In genomic region chr1:95002657-95003432, GRCh38 we compare ENCODE assay signal across 9 cellular contexts.
DNase-seq lines count a peak whose midpoint lies in the region; ATAC-seq and TF ChIP-seq lines count a peak whose summit lies in the region.
"Had no signal": no experiment of that assay in that cellular context is flagged by ENCODE, and none has a peak within 500 bp of the region (broad histone marks: within the 10 kb centered on the region; RNA-seq: fewer than 3 reads in every experiment).

No MANE protein-coding gene starts in this region.

- no peaks in the 10 kb centered on the region for H3K36me3 Mint-ChIP-seq in activated T-cell treated with anti-CD3 and anti-CD28 coated beads, Interleukin-2, amount 50 U/mL, for 24 hours (ENCODE audit: low read depth)

- H3K79me2 ChIP-seq in GM23248 (ENCODE audit: insufficient read depth) = no peaks in the 10 kb centered on the region

- H2AFZ ChIP-seq in GM23248 = peak overlapping the region; percentile 82

- H3K9me3 ChIP-seq in GM23248 (ENCODE audit: low read depth) (no peaks in the 10 kb centered on the region), SK-N-MC (ENCODE audit: low read depth, low read length) (no peaks in the 10 kb centered on the region), heart right ventricle (no peaks in the 10 kb centered on the region), gastrocnemius medialis (no peaks in the 10 kb centered on the region)

- intact Hi-C loops in heart right ventricle (cut with DNase I) = no loop called here
- intact Hi-C loops in gastrocnemius medialis (cut with DNase I; ENCODE audit: low total_unique reads) = no loop called here

- peak overlapping the region; percentile 31 for H3K27ac ChIP-seq in GM23248
- H3K27ac ChIP-seq in SK-N-MC = peak overlapping the region; percentile 88
- peak overlapping the region in 6 of 10 donors; percentile 3 to 74 (median 54) for H3K27ac ChIP-seq in heart right ventricle
- peak overlapping the region; percentile 50 for H3K27ac ChIP-seq in rectal smooth muscle tissue (ENCODE audit: low read depth, low read length)
- no peak overlapping the region for H3K27ac ChIP-seq in gastrocnemius medialis

- WGBS in GM23248 (ENCODE audit: low coverage in 1 of 2, low lambda C conversion rate in 2 of 2, missing lambda C conversion rate in 2 of 2), 2 experiments = 1 to 9% methylated on average over 6 of the region's 6 CpGs
- WGBS in heart right ventricle, 2 donors = 17 to 19% methylated on average over 6 of the region's 6 CpGs

- H3K4me2 ChIP-seq in GM23248 (ENCODE audit: unreplicated experiment) = peak overlapping the region; percentile 53

- H3K4me3 ChIP-seq in GM23248 (peak overlapping the region; percentile 16), SK-N-MC (peak overlapping the region; percentile 72), heart right ventricle (no peak overlapping the region), rectal smooth muscle tissue (ENCODE audit: low read length) (peak overlapping the region; percentile 14), gastrocnemius medialis (no peak overlapping the region)

- TF ChIP-seq CTCF in heart right ventricle (IDR thresholded peaks at IDR 0.05) (no peak), gastrocnemius medialis (IDR thresholded peaks at IDR 0.05 in 4 of 5, conservative IDR thresholded peaks at IDR 0.05 in 1 of 5) (no peak)

- no peaks in the 10 kb centered on the region for H3K4me1 Mint-ChIP-seq in activated T-cell treated with anti-CD3 and anti-CD28 coated beads, Interleukin-2, amount 50 U/mL, for 24 hours (ENCODE audit: low read depth)

- H3K36me3 ChIP-seq in GM23248 (ENCODE audit: low read depth) = no peaks in the 10 kb centered on the region
- no peaks in the 10 kb centered on the region for H3K36me3 ChIP-seq in SK-N-MC (ENCODE audit: insufficient read depth, low read length)
- no peaks in the 10 kb centered on the region for H3K36me3 ChIP-seq in heart right ventricle
- H3K36me3 ChIP-seq in rectal smooth muscle tissue (ENCODE audit: control insufficient read depth, insufficient read depth, low read length) = no peaks in the 10 kb centered on the region
- H3K36me3 ChIP-seq in gastrocnemius medialis = no peaks in the 10 kb centered on the region

- H3F3A ChIP-seq in GM23248 (ENCODE audit: insufficient read depth) = peaks cover 10% of the 10 kb centered on the region; the same call in 1 of the 2 replicates

- TF ChIP-seq POLR2A in gastrocnemius medialis (IDR thresholded peaks at IDR 0.05) = no peak

- H3K27me3 ChIP-seq in GM23248 (replicated peaks; ENCODE audit: insufficient read depth) (no peaks in the 10 kb centered on the region), heart right ventricle (no peaks in the 10 kb centered on the region), rectal smooth muscle tissue (ENCODE audit: control insufficient read depth, insufficient read depth, low read length) (no peaks in the 10 kb centered on the region), gastrocnemius medialis (no peaks in the 10 kb centered on the region)

- H3K4me1 ChIP-seq in GM23248 (ENCODE audit: insufficient read depth) = peaks cover 18% of the 10 kb centered on the region
- H3K4me1 ChIP-seq in heart right ventricle = peaks cover 0 to 35% (median 17%) of the 10 kb centered on the region in 9 donors
- H3K4me1 ChIP-seq in rectal smooth muscle tissue (ENCODE audit: control insufficient read depth, insufficient read depth, low read length) = peaks cover 11% of the 10 kb centered on the region
- peaks cover 0 to 3% of the 10 kb centered on the region in 2 donors for H3K4me1 ChIP-seq in gastrocnemius medialis

- ATAC-seq in heart right ventricle (peak in 7 of 8 donors; percentile 40 to 76 (median 66)), gastrocnemius medialis (no peak)

- no peaks in the 10 kb centered on the region for H3K27me3 Mint-ChIP-seq in activated T-cell treated with anti-CD3 and anti-CD28 coated beads, Interleukin-2, amount 50 U/mL, for 24 hours

- no peaks in the 10 kb centered on the region for H4K20me1 ChIP-seq in GM23248 (ENCODE audit: insufficient read depth)

- H3K9me3 Mint-ChIP-seq in activated T-cell treated with anti-CD3 and anti-CD28 coated beads, Interleukin-2, amount 50 U/mL, for 24 hours = no peaks in the 10 kb centered on the region

- in situ Hi-C loops in GM23248 (cut with MboI) = no loop called here
- in situ Hi-C loops in gastrocnemius medialis (cut with MboI; ENCODE audit: low sequenced_read_pairs in 4 of 4) = no loop called here

- peak overlapping the region; percentile 41 for H3K9ac ChIP-seq in GM23248
- peak overlapping the region; percentile 35 for H3K9ac ChIP-seq in SK-N-MC (ENCODE audit: insufficient read length)
- H3K9ac ChIP-seq in rectal smooth muscle tissue (ENCODE audit: low read length) = no peak overlapping the region

- H3K27ac Mint-ChIP-seq in activated T-cell treated with anti-CD3 and anti-CD28 coated beads, Interleukin-2, amount 50 U/mL, for 24 hours = no peak overlapping the region

- no peaks in the 10 kb centered on the region for H3K9me2 ChIP-seq in GM23248 (ENCODE audit: insufficient read depth)

- H3K4me3 Mint-ChIP-seq in activated T-cell treated with anti-CD3 and anti-CD28 coated beads, Interleukin-2, amount 50 U/mL, for 24 hours = no peak overlapping the region

- peak; percentile 63 for DNase-seq in GM23248
- peak; percentile 78 for DNase-seq in SK-N-MC (ENCODE audit: low read depth, low spot score)
- peak in 1 of 2 donors; percentile 28 for DNase-seq in heart right ventricle
- no peak for DNase-seq in activated CD4-positive, alpha-beta T cell treated with anti-CD3 and anti-CD28 coated beads for 48 hours
- DNase-seq in gastrocnemius medialis = no peak
- no peak for DNase-seq in activated T-cell treated with anti-CD3 and anti-CD28 coated beads, Interleukin-2, amount 50 U/mL, for 24 hours
- no peak for DNase-seq in stimulated activated CD4-positive, alpha-beta T cell treated with anti-CD3 and anti-CD28 coated beads, Interleukin-4, amount 100 ng/mL, for 24 hours
- DNase-seq: NCI-H526 had no signal

Comparison
In these comparisons a context has a peak if more than half of its experiments do, and no peak if none do; other contexts are left out.
1. DNase-seq: peak in GM23248 (single experiment) and SK-N-MC (single experiment); none in activated CD4-positive, alpha-beta T cell treated with anti-CD3 and anti-CD28 coated beads for 48 hours (single experiment), gastrocnemius medialis (0 of 2), activated T-cell treated with anti-CD3 and anti-CD28 coated beads, Interleukin-2, amount 50 U/mL, for 24 hours (single experiment) and stimulated activated CD4-positive, alpha-beta T cell treated with anti-CD3 and anti-CD28 coated beads, Interleukin-4, amount 100 ng/mL, for 24 hours (single experiment).
2. H3K27ac ChIP-seq: peak in GM23248 (single experiment), SK-N-MC (single experiment), heart right ventricle (6 of 10) and rectal smooth muscle tissue (single experiment); none in gastrocnemius medialis (0 of 4).
3. H3K4me3 ChIP-seq: peak in GM23248 (single experiment), SK-N-MC (single experiment) and rectal smooth muscle tissue (single experiment); none in heart right ventricle (0 of 10) and gastrocnemius medialis (0 of 4).
4. ATAC-seq: peak in heart right ventricle (7 of 8); none in gastrocnemius medialis (0 of 2).